23 cellular contexts compared by ENCODE assay signal in genomic region chr9:2142212-2142611, GRCh38.
"Had no signal": no experiment of that assay in that cellular context is flagged by ENCODE, and none has a peak within 500 bp of the region (broad histone marks: within the 10 kb centered on the region; RNA-seq: fewer than 3 reads in every experiment).

No MANE protein-coding gene starts in this region.

- H3K27me3 ChIP-seq: esophagus muscularis mucosa, gastroesophageal sphincter, right atrium auricular region, SJSA1, stomach had no signal

- ATAC-seq: activated CD4-positive, alpha-beta T cell treated with anti-CD3 and anti-CD28 coated beads for 36 hours; gastroesophageal sphincter; mucosa of descending colon; WTC11 had no signal

- H3K36me3 ChIP-seq: left ventricle myocardium inferior, prostate gland, right atrium auricular region, SJSA1 had no signal

- H3K9me3 ChIP-seq: esophagus muscularis mucosa, gastroesophageal sphincter, left ventricle myocardium inferior, mucosa of descending colon, prostate gland, right atrium auricular region, SJSA1, stomach had no signal

- H3K27ac Mint-ChIP-seq: activated CD4-positive, alpha-beta memory T cell treated with anti-CD3 and anti-CD28 coated beads for 36 hours; activated CD4-positive, alpha-beta T cell treated with anti-CD3 and anti-CD28 coated beads for 36 hours; activated T-helper 2 cell treated with anti-CD3 and anti-CD28 coated beads, Interferon-gamma antibody, Interleukin-2, Interleukin-4, amounts not matched to agents 10 μg/mL and 5 μg/mL and 100 μg/mL, durations not matched to agents 14 hours and 24 hours and 36 hours; type B pancreatic cell; WTC11 had no signal

- H3K4me3 Mint-ChIP-seq: activated CD4-positive, alpha-beta memory T cell treated with anti-CD3 and anti-CD28 coated beads for 36 hours; activated CD4-positive, alpha-beta T cell treated with anti-CD3 and anti-CD28 coated beads for 36 hours; immature natural killer cell; naive B cell; type B pancreatic cell; WTC11 had no signal

- H3K4me1 ChIP-seq: prostate gland, SJSA1 had no signal

- DNase-seq: activated CD4-positive, alpha-beta memory T cell treated with anti-CD3 and anti-CD28 coated beads for 36 hours; activated CD4-positive, alpha-beta T cell treated with anti-CD3 and anti-CD28 coated beads for 36 hours; activated naive CD4-positive, alpha-beta T cell treated with Interleukin-2 at 50 U/mL for 16 hours; activated T-cell treated with anti-CD3 and anti-CD28 coated beads for 4 hours; amniotic stem cell; dermis blood vessel endothelial cell; effector memory CD4-positive, alpha-beta T cell; immature natural killer cell; kidney glomerular epithelial cell; left ventricle myocardium inferior; mammary epithelial cell; mucosa of descending colon; naive B cell; stomach; T-helper 2 cell had no signal

- H3K27ac ChIP-seq: esophagus muscularis mucosa, gastroesophageal sphincter, prostate gland, right atrium auricular region, SJSA1, stomach had no signal

- H3K4me3 ChIP-seq: esophagus muscularis mucosa, gastroesophageal sphincter, left ventricle myocardium inferior, mucosa of descending colon, prostate gland, right atrium auricular region, SJSA1, stomach had no signal

- H3K27me3 Mint-ChIP-seq: activated CD4-positive, alpha-beta memory T cell treated with anti-CD3 and anti-CD28 coated beads for 36 hours; activated CD4-positive, alpha-beta T cell treated with anti-CD3 and anti-CD28 coated beads for 36 hours; naive B cell; type B pancreatic cell had no signal

- H3K9me3 Mint-ChIP-seq: activated CD4-positive, alpha-beta memory T cell treated with anti-CD3 and anti-CD28 coated beads for 36 hours; activated T-helper 2 cell treated with anti-CD3 and anti-CD28 coated beads, Interferon-gamma antibody, Interleukin-2, Interleukin-4, amounts not matched to agents 10 μg/mL and 5 μg/mL and 100 μg/mL, durations not matched to agents 14 hours and 24 hours and 36 hours; immature natural killer cell; naive B cell had no signal
